Comparison of ENCODE assay signal across 8 cellular contexts in genomic region chrX:13689519-13690211, GRCh38. TPM values are rescaled to one million over a fixed set of nuclear protein-coding genes. Genes with fewer than 3 reads are reported as not detected.
A peak's percentile ranks its signal among the peaks of the same experiment; 100 is the strongest.
DNase-seq lines count a peak whose midpoint lies in the region; ATAC-seq and TF ChIP-seq lines count a peak whose summit lies in the region.

No MANE protein-coding gene starts in this region.

- H3K4me3 Mint-ChIP-seq in memory B cell: peak overlapping the region; percentile 88

- no peaks in the 10 kb centered on the region for H3K27me3 ChIP-seq in aorta (ENCODE audit: control insufficient read depth in 1 of 2, insufficient read depth in 2 of 2, low read length in 1 of 2)

- no peaks in the 10 kb centered on the region for H3K36me3 Mint-ChIP-seq in memory B cell

- peak; percentile 23 for DNase-seq in NOMO-1 treated with DMSO at 0.1 percent for 48 hours (lab: John Stamatoyannopoulos, UW; ENCODE audit: unreplicated experiment)
- no peak for DNase-seq in NOMO-1 treated with dmso at 0.1 percent for 144 hours (lab: John Stamatoyannopoulos, UW; ENCODE audit: unreplicated experiment)
- DNase-seq in NB4 (ENCODE audit: low read depth): peak; percentile 60
- peak; percentile 35 for DNase-seq in cerebellar cortex (ENCODE audit: low spot score)
- DNase-seq in memory B cell (ENCODE audit: low spot score in 2 of 2): no peak
- DNase-seq in aorta: no peak

- 0 to 2% methylated on average over 26 of the region's 26 CpGs for whole genome bisulfite sequencing in aorta, 2 donors

- no peaks in the 10 kb centered on the region for H3K9me3 ChIP-seq in aorta (ENCODE audit: control insufficient read depth, low read length)

- peak overlapping the region; percentile 94 for H3K4me3 ChIP-seq in NB4 (ENCODE audit: low read depth, low read length)
- H3K4me3 ChIP-seq in aorta (ENCODE audit: low read length in 2 of 2): peak overlapping the region; percentile 83 to 90

- intact Hi-C loops in aorta (cut with DNase I): loop anchor here (5.0 kb wide), 2 partner anchors 37 to 43 kb away; partner anchors contain the start of genes OFD1 (in 2 of the 2), TRAPPC2 (in 2 of the 2) and TCEANC (in 1 of the 2)

- peaks cover 0 to 3% of the 10 kb centered on the region in 2 donors for H3K4me1 ChIP-seq in aorta (ENCODE audit: control insufficient read depth in 1 of 2, insufficient read depth in 2 of 2, low read length in 2 of 2)

- TF ChIP-seq POLR2A in NB4 (IDR thresholded peaks at IDR 0.05; ENCODE audit: extremely low read depth, insufficient read length): no peak

- H3K27ac ChIP-seq in aorta (ENCODE audit: low read depth in 1 of 2, low read length in 2 of 2): peak overlapping the region in 1 of 2 donors; percentile 88

- no peaks in the 10 kb centered on the region for H3K36me3 ChIP-seq in aorta (ENCODE audit: control insufficient read depth in 1 of 2, insufficient read depth in 2 of 2, low read length in 1 of 2)

- no peaks in the 10 kb centered on the region for H3K27me3 Mint-ChIP-seq in memory B cell

- no peak for TF ChIP-seq CTCF in NB4 (IDR thresholded peaks at IDR 0.05; ENCODE audit: low read depth, low read length)

- ATAC-seq in memory B cell (ENCODE audit: low read depth): no peak
- peak; percentile 22 for ATAC-seq in aorta (ENCODE audit: low FRiP score)
- ATAC-seq in GM21526 (IDR thresholded peaks at IDR 0.05; ENCODE audit: low FRiP score, unreplicated experiment): no peak
- ATAC-seq in GM19351 (IDR thresholded peaks at IDR 0.05; ENCODE audit: unreplicated experiment): no peak

- H3K9me3 Mint-ChIP-seq in memory B cell: no peaks in the 10 kb centered on the region

- H3K4me1 Mint-ChIP-seq in memory B cell: peaks cover 33% of the 10 kb centered on the region

- peak overlapping the region; percentile 94 for H3K27ac Mint-ChIP-seq in memory B cell

RNA-seq across cellular contexts. Expression of gene RAB9A, which starts 0.7 kb away (rescaled TPM):
- total RNA-seq in aorta: 10 to 100 TPM; 18.2 to 26.2 TPM
- 10 to 100 TPM; 18.7 to 21.7 TPM for polyA plus RNA-seq in aorta

RNA-seq across cellular contexts. Expression of gene TCEANC, which starts 36.7 kb away (rescaled TPM):
- total RNA-seq in aorta: 1 to 10 TPM; 2.3 to 3.9 TPM
- 1 to 10 TPM; 1.5 to 2.8 TPM for polyA plus RNA-seq in aorta

RNA-seq across cellular contexts. Expression of gene TRAPPC2, which starts 44.8 kb away (rescaled TPM):
- 10 to 100 TPM; 17.4 to 18.5 TPM for total RNA-seq in aorta
- 10 to 100 TPM in 1 of 2 donors, 1 to 10 TPM in 1; 6.5 to 13.3 TPM for polyA plus RNA-seq in aorta

RNA-seq across cellular contexts. Expression of gene OFD1, which starts 44.9 kb away (rescaled TPM):
- total RNA-seq in aorta: 10 to 100 TPM; 23.8 to 34.6 TPM
- polyA plus RNA-seq in aorta: 10 to 100 TPM in 1 of 2 donors, 1 to 10 TPM in 1; 8.4 to 61.6 TPM

Comparison
In these comparisons a context has a peak if more than half of its experiments do, and no peak if none do; other contexts are left out.
1. DNase-seq: peak in NOMO-1 treated with DMSO at 0.1 percent for 48 hours (single experiment), NB4 (single experiment) and cerebellar cortex (single experiment); none in NOMO-1 treated with dmso at 0.1 percent for 144 hours (single experiment), memory B cell (0 of 2) and aorta (0 of 2).